ENCODE assay signal across 23 cellular contexts in the genomic region with DNA sequence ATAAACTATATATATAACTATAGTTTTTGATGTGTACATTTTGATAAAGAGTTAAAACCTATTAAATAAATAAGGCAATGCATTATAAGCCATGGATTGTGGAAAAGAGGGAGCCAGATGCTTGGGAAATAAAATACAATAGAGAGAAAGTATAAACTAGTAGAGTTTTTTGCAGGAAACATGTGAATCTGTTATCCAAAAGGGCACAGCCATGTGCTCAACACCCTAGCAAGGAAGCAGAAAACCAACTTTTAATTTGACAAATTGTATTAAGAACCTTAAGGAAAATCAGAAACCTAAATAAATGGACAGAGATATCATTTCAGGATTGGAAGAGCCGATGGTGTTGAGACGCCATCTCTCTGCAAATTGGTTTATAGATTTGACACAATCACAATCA.
DNase-seq lines count a peak whose midpoint lies in the region; ATAC-seq, FAIRE-seq and TF ChIP-seq lines count a peak whose summit lies in the region.
"Had no signal": no experiment of that assay in that cellular context is flagged by ENCODE, and none has a peak within 500 bp of the region (broad histone marks: within the 10 kb centered on the region; RNA-seq: fewer than 3 reads in every experiment).

No MANE protein-coding gene starts in this region.

- FAIRE-seq in HepG2 (lab: Jason Lieb, UNC), result no peak
- FAIRE-seq: GM12878, GM12892, GM18507 had no signal

- no peak overlapping the region for H3K9ac ChIP-seq in HepG2 (ENCODE audit: insufficient read depth, low read depth, low read length)
- no peak overlapping the region for H3K9ac ChIP-seq in PC-3 (ENCODE audit: low read length)
- H3K9ac ChIP-seq: BLaER1 treated with 17β-estradiol and CSF1 and Interleukin-3, amounts not matched to agents 10 nM and 100 nM had no signal

- TF ChIP-seq POLR2A in HepG2 (IDR thresholded peaks at IDR 0.05; ENCODE audit: insufficient read depth in 1 of 2, low read depth in 2 of 2, low read length in 2 of 2), result no peak
- no peak for TF ChIP-seq POLR2A in right lobe of liver (IDR thresholded peaks at IDR 0.05)

- H3F3A ChIP-seq in PC-3 (ENCODE audit: low read length, unreplicated experiment), result no peaks in the 10 kb centered on the region

- H3K36me3 Mint-ChIP-seq in CD8-positive, alpha-beta T cell, result no peaks in the 10 kb centered on the region
- H3K36me3 Mint-ChIP-seq: CD8-positive, alpha-beta memory T cell had no signal

- no peaks in the 10 kb centered on the region for H4K20me1 ChIP-seq in HepG2 (ENCODE audit: insufficient read depth, low read length)
- no peaks in the 10 kb centered on the region for H4K20me1 ChIP-seq in PC-3 (ENCODE audit: low read length)
- H4K20me1 ChIP-seq: BLaER1 treated with 17β-estradiol and CSF1 and Interleukin-3, amounts not matched to agents 10 nM and 100 nM had no signal

- H3K4me3 ChIP-seq in HepG2 (replicated peaks in 1 of 3; ENCODE audit: insufficient read depth in 1 of 3, low read depth in 2 of 3, low read length in 3 of 3), result no peak overlapping the region
- H3K4me3 ChIP-seq in right lobe of liver, result no peak overlapping the region
- no peak overlapping the region for H3K4me3 ChIP-seq in PC-3 (ENCODE audit: low read length)
- H3K4me3 ChIP-seq in CD8-positive, alpha-beta T cell (ENCODE audit: low read depth, low read length), result no peak overlapping the region
- H3K4me3 ChIP-seq: A549; BLaER1 treated with 17β-estradiol and CSF1 and Interleukin-3, amounts not matched to agents 10 nM and 100 nM; GM12878 had no signal

- H3K4me3 Mint-ChIP-seq in CD8-positive, alpha-beta T cell, result no peak overlapping the region
- H3K4me3 Mint-ChIP-seq: B cell; CD4-positive, alpha-beta T cell; CD8-positive, alpha-beta memory T cell had no signal

- WGBS in HepG2 (ENCODE audit: low lambda C conversion rate), result 100% methylated on average over 2 of the region's 2 CpGs
- WGBS in right lobe of liver (ENCODE audit: insufficient coverage, low coverage, low lambda C conversion rate, missing lambda C conversion rate), result 100% methylated on average over 2 of the region's 2 CpGs

- peaks cover 36% of the 10 kb centered on the region for H3K4me1 ChIP-seq in HepG2 (ENCODE audit: insufficient read depth, low read length)
- H3K4me1 ChIP-seq in right lobe of liver, result peaks cover 0 to 4% (median under 1%) of the 10 kb centered on the region in 4 donors
- H3K4me1 ChIP-seq in PC-3 (ENCODE audit: insufficient read depth, low read length), result peaks cover 33% of the 10 kb centered on the region
- H3K4me1 ChIP-seq in CD8-positive, alpha-beta T cell (ENCODE audit: insufficient read depth, low read length), result no peaks in the 10 kb centered on the region

- TF ChIP-seq RAD21 in HepG2 (CRISPR knock-in tag; IDR thresholded peaks at IDR 0.05), result no peak

- peaks cover 26 to 66% of the 10 kb centered on the region in 2 experiments for H3K36me3 ChIP-seq in HepG2 (replicated peaks in 1 of 2; ENCODE audit: control insufficient read depth in 1 of 2, insufficient read depth in 2 of 2, low read length in 2 of 2)
- H3K36me3 ChIP-seq in right lobe of liver, result no peaks in the 10 kb centered on the region
- H3K36me3 ChIP-seq in PC-3 (ENCODE audit: low read depth, low read length), result no peaks in the 10 kb centered on the region
- no peaks in the 10 kb centered on the region for H3K36me3 ChIP-seq in CD8-positive, alpha-beta T cell (ENCODE audit: insufficient read depth, low read length)

- peaks cover 28% of the 10 kb centered on the region for H3K27me3 Mint-ChIP-seq in CD8-positive, alpha-beta T cell (ENCODE audit: low read depth)

- no peak overlapping the region for H3K27ac Mint-ChIP-seq in CD8-positive, alpha-beta T cell
- H3K27ac Mint-ChIP-seq: B cell; CD4-positive, alpha-beta T cell; CD8-positive, alpha-beta memory T cell had no signal

- H3K9me3 Mint-ChIP-seq in CD8-positive, alpha-beta T cell, result no peaks in the 10 kb centered on the region
- H3K9me3 Mint-ChIP-seq: CD4-positive, alpha-beta T cell; CD8-positive, alpha-beta memory T cell had no signal

- ATAC-seq in HepG2, result no peak
- no peak for ATAC-seq in right lobe of liver
- no peak for ATAC-seq in PC-3
- ATAC-seq in CD8-positive, alpha-beta T cell, result no peak
- ATAC-seq: A549, GM12878 had no signal

- H3K27me3 ChIP-seq in HepG2 (ENCODE audit: control insufficient read depth in 1 of 2, insufficient read depth in 2 of 2, low read length in 2 of 2) (no peaks in the 10 kb centered on the region), right lobe of liver (no peaks in the 10 kb centered on the region), PC-3 (ENCODE audit: low read length) (no peaks in the 10 kb centered on the region)
- H3K27me3 ChIP-seq in CD8-positive, alpha-beta T cell (ENCODE audit: insufficient read depth, low read length), result no peaks in the 10 kb centered on the region
- H3K27me3 ChIP-seq: BLaER1 treated with 17β-estradiol and CSF1 and Interleukin-3, amounts not matched to agents 10 nM and 100 nM had no signal

- POLR2A ChIA-PET in HepG2 (lab: Yijun Ruan, JAX), result no interaction called here
- POLR2A ChIA-PET in PC-3 (lab: Charles Lee; ENCODE audit: unreplicated experiment), result no interaction called here
- POLR2A ChIA-PET in CD8-positive, alpha-beta T cell (lab: Charles Lee), result no interaction called here

- H3K4me1 Mint-ChIP-seq in CD8-positive, alpha-beta T cell (ENCODE audit: low read depth), result no peaks in the 10 kb centered on the region
- H3K4me1 Mint-ChIP-seq: B cell; CD8-positive, alpha-beta memory T cell had no signal

- TF ChIP-seq CTCF in HepG2 (CRISPR knock-in tag; IDR thresholded peaks at IDR 0.05), result no peak
- TF ChIP-seq CTCF in right lobe of liver (IDR thresholded peaks at IDR 0.05), result no peak
- no peak for TF ChIP-seq CTCF in PC-3 (conservative IDR thresholded peaks at IDR 0.05; ENCODE audit: low read depth, low read length)
- TF ChIP-seq CTCF in CD8-positive, alpha-beta T cell (IDR thresholded peaks at IDR 0.05), result no peak

- BruUV-seq in HepG2 (replicated peaks; lab: Mats Ljungman, UMichigan) (no TSS peak), PC-3 (replicated peaks; lab: Mats Ljungman, UMichigan) (no TSS peak)

- H3K79me2 ChIP-seq in HepG2 (ENCODE audit: insufficient read depth, low read length) (no peaks in the 10 kb centered on the region), PC-3 (ENCODE audit: low read length) (no peaks in the 10 kb centered on the region)

- intact Hi-C loops in HepG2 (cut with micrococcal nuclease; ENCODE audit: unreplicated experiment) (no loop called here), right lobe of liver (cut with DNase I) (no loop called here), PC-3 (cut with micrococcal nuclease) (no loop called here)
- intact Hi-C loops in CD8-positive, alpha-beta T cell (cut with DNase I, micrococcal nuclease), result no loop called here

- H2AFZ ChIP-seq in HepG2 (ENCODE audit: low read length) (no peak overlapping the region), PC-3 (ENCODE audit: low read length) (no peak overlapping the region)

- H3K4me2 ChIP-seq in HepG2 (ENCODE audit: low read depth, low read length) (no peak overlapping the region), PC-3 (ENCODE audit: low read length) (no peak overlapping the region)

- CTCF ChIA-PET in HepG2 (lab: Yijun Ruan, JAX; ENCODE audit: low intra/inter-chr PET ratio, low total read pairs), result no interaction called here
- CTCF ChIA-PET in PC-3 (lab: Charles Lee), result no interaction called here
- CTCF ChIA-PET in CD8-positive, alpha-beta T cell (lab: Charles Lee), result interaction anchor here (0.8 kb wide), 1 partner anchor 78 kb away, joined by 4 read pairs; no protein-coding TSS in a partner anchor

- in situ Hi-C loops in HepG2 (cut with HindIII; ENCODE audit: extremely low pct_ligation_motif_present, low pct_unique_long_range_greater_than_20kb), result no loop called here

- H3K9me2 ChIP-seq in PC-3 (replicated peaks; ENCODE audit: low read length), result no peaks in the 10 kb centered on the region

- DNase-seq in HepG2 (ENCODE audit: low spot score), result no peak
- DNase-seq in right lobe of liver, result no peak
- DNase-seq in PC-3, result no peak
- no peak for DNase-seq in CD8-positive, alpha-beta T cell
- DNase-seq in amygdala (lab: John Stamatoyannopoulos, UW), result no peak
- DNase-seq: AML-193; CD4-positive, alpha-beta T cell; CD8-positive, alpha-beta memory T cell; COR-L47; DMS 273 treated with DMSO at 0.1 percent for 48 hours; DMS153; DMS53; DMS79; DND-41; GDM1 had no signal

- no peak for TF ChIP-seq EP300 in HepG2 (IDR thresholded peaks at IDR 0.05; ENCODE audit: low read depth in 2 of 2, low read length in 2 of 2)
- TF ChIP-seq EP300 in HepG2 (CRISPR knock-in tag; IDR thresholded peaks at IDR 0.05; ENCODE audit: borderline replicate concordance), result no peak

- H3K27ac ChIP-seq in HepG2 (ENCODE audit: extremely low read length, insufficient read depth, low read length) (no peak overlapping the region), right lobe of liver (no peak overlapping the region), PC-3 (ENCODE audit: low read length) (peak overlapping the region; percentile 48)
- no peak overlapping the region for H3K27ac ChIP-seq in CD8-positive, alpha-beta T cell (ENCODE audit: low read depth, low read length)
- H3K27ac ChIP-seq: 22Rv1; BLaER1 treated with 17β-estradiol and CSF1 and Interleukin-3, amounts not matched to agents 10 nM and 100 nM; C4-2B had no signal

- no peaks in the 10 kb centered on the region for H3K9me3 ChIP-seq in HepG2 (ENCODE audit: low read length)
- H3K9me3 ChIP-seq in right lobe of liver, result no peaks in the 10 kb centered on the region
- no peaks in the 10 kb centered on the region for H3K9me3 ChIP-seq in PC-3 (ENCODE audit: low read length)
- H3K9me3 ChIP-seq in CD8-positive, alpha-beta T cell (ENCODE audit: low read length), result no peaks in the 10 kb centered on the region
- H3K9me3 ChIP-seq: A549; BLaER1 treated with 17β-estradiol and CSF1 and Interleukin-3, amounts not matched to agents 10 nM and 100 nM had no signal

TF ChIP-seq in HepG2, 621 proteins besides CTCF, POLR2A, EP300 and RAD21:
- TF ChIP-seq SOX13 (IDR thresholded peaks at IDR 0.05) (no peak), SOX13 (CRISPR knock-in tag; conservative IDR thresholded peaks at IDR 0.05 in 1 of 2, IDR thresholded peaks at IDR 0.05 in 1 of 2) (no peak)
- TF ChIP-seq, protein P1, sequence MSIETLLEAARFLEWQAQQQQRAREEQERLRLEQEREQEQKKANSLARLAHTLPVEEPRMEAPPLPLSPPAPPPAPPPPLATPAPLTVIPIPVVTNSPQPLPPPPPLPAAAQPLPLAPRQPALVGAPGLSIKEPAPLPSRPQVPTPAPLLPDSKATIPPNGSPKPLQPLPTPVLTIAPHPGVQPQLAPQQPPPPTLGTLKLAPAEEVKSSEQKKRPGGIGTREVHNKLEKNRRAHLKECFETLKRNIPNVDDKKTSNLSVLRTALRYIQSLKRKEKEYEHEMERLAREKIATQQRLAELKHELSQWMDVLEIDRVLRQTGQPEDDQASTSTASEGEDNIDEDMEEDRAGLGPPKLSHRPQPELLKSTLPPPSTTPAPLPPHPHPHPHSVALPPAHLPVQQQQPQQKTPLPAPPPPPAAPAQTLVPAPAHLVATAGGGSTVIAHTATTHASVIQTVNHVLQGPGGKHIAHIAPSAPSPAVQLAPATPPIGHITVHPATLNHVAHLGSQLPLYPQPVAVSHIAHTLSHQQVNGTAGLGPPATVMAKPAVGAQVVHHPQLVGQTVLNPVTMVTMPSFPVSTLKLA (IDR thresholded peaks at IDR 0.05), result peak; percentile 92
